In genomic region chr5:31531888-31532710, GRCh38 we compare ENCODE assay signal across 8 cellular contexts. TPM values are rescaled to one million over a fixed set of nuclear protein-coding genes. Genes with fewer than 3 reads are reported as not detected.
A peak's percentile ranks its signal among the peaks of the same experiment; 100 is the strongest.
DNase-seq lines count a peak whose midpoint lies in the region; ATAC-seq and TF ChIP-seq lines count a peak whose summit lies in the region.

Gene C5orf22, plus strand, starts transcription at chr5:31532301. Its CDS starts 92 bp downstream, at chr5:31532393.
Gene DROSHA, minus strand, starts transcription at chr5:31532093. Its CDS starts 3,034 bp downstream, at chr5:31529059.

- no peaks in the 10 kb centered on the region for H3K9me3 Mint-ChIP-seq in nephron progenitor cell
- no peaks in the 10 kb centered on the region for H3K9me3 Mint-ChIP-seq in stimulated activated naive CD8-positive, alpha-beta T cell treated with anti-CD3 and anti-CD28 coated beads, Interleukin-15, amount 100 ng/mL, for 72 hours

- peak; percentile 97 for ATAC-seq in stimulated activated naive CD8-positive, alpha-beta T cell treated with anti-CD3 and anti-CD28 coated beads, Interleukin-15, amount 100 ng/mL, for 72 hours

- H3K36me3 Mint-ChIP-seq in nephron progenitor cell (ENCODE audit: low read depth) = peaks cover 60% of the 10 kb centered on the region

- H3K27me3 ChIP-seq in H7 (ENCODE audit: control insufficient read depth, insufficient read depth, low read length) = no peaks in the 10 kb centered on the region

- peak within 1 kb of the TSS; percentile 92 for H3K9ac ChIP-seq in ES-I3 (ENCODE audit: low read depth, low read length)

- H3K27ac Mint-ChIP-seq in nephron progenitor cell = peak within 1 kb of the TSS; percentile 99
- H3K27ac Mint-ChIP-seq in stimulated activated naive CD8-positive, alpha-beta T cell treated with anti-CD3 and anti-CD28 coated beads, Interleukin-15, amount 100 ng/mL, for 72 hours = peak within 1 kb of the TSS; percentile 93 to 94

- DNase-seq in H7 = peak; percentile 96
- DNase-seq in M059J (ENCODE audit: low read depth) = peak; percentile 98
- peak; percentile 99 to 100 for DNase-seq in SHP77 (lab: John Stamatoyannopoulos, UW)
- peak; percentile 84 for DNase-seq in activated effector memory CD4-positive, alpha-beta T cell treated with Interleukin-2 at 50 U/mL for 16 hours
- DNase-seq in fibroblast of the conjunctiva (ENCODE audit: low read depth) = peak; percentile 87
- peak; percentile 96 for DNase-seq in nephron progenitor cell
- peak; percentile 87 to 90 for DNase-seq in stimulated activated naive CD8-positive, alpha-beta T cell treated with anti-CD3 and anti-CD28 coated beads, Interleukin-15, amount 100 ng/mL, for 72 hours

- H3K9me3 ChIP-seq in ES-I3 (ENCODE audit: control insufficient read depth, insufficient read depth, low read length) = no peaks in the 10 kb centered on the region

- no peak for TF ChIP-seq CTCF in nephron progenitor cell (IDR thresholded peaks at IDR 0.05)

- H3K27me3 Mint-ChIP-seq in nephron progenitor cell (ENCODE audit: low read depth, poor library complexity) = peaks cover 3% of the 10 kb centered on the region
- no peaks in the 10 kb centered on the region for H3K27me3 Mint-ChIP-seq in stimulated activated naive CD8-positive, alpha-beta T cell treated with anti-CD3 and anti-CD28 coated beads, Interleukin-15, amount 100 ng/mL, for 72 hours

- H3K4me1 Mint-ChIP-seq in nephron progenitor cell = peaks cover 43% of the 10 kb centered on the region
- H3K4me1 Mint-ChIP-seq in stimulated activated naive CD8-positive, alpha-beta T cell treated with anti-CD3 and anti-CD28 coated beads, Interleukin-15, amount 100 ng/mL, for 72 hours = peaks cover 44% of the 10 kb centered on the region

- H3K36me3 ChIP-seq in ES-I3 (ENCODE audit: insufficient read depth, low read length) (peaks cover 14% of the 10 kb centered on the region), H7 (replicated peaks; ENCODE audit: control insufficient read depth, insufficient read depth, low read length) (peaks cover 17% of the 10 kb centered on the region)

- peaks cover 11% of the 10 kb centered on the region for H3K4me1 ChIP-seq in ES-I3 (ENCODE audit: insufficient read depth, low read length)

- H3K4me3 ChIP-seq in H7 (ENCODE audit: insufficient read depth, low read depth, low read length) = peak within 1 kb of the TSS; percentile 90

- H3K4me3 Mint-ChIP-seq in nephron progenitor cell = peak within 1 kb of the TSS; percentile 99
- peak within 1 kb of the TSS; percentile 87 to 90 for H3K4me3 Mint-ChIP-seq in stimulated activated naive CD8-positive, alpha-beta T cell treated with anti-CD3 and anti-CD28 coated beads, Interleukin-15, amount 100 ng/mL, for 72 hours

RNA-seq across cellular contexts. Expression of gene C5orf22, which starts in this region (rescaled TPM):
- 28.9 and 30.4 TPM in 2 replicates for total RNA-seq in H7 (2014; rRNA removed; shearing (Covaris generic))
- 30.3 and 41.6 TPM in 2 replicates for total RNA-seq in M059J (2014; rRNA removed; shearing (Covaris generic))

RNA-seq across cellular contexts. Expression of gene DROSHA, which starts in this region (rescaled TPM):
- 36.0 and 81.8 TPM in 2 replicates for total RNA-seq in H7 (2014; rRNA removed; shearing (Covaris generic))
- 13.8 and 54.2 TPM in 2 replicates for total RNA-seq in M059J (2014; rRNA removed; shearing (Covaris generic))

Comparison
In these comparisons a context has a peak if more than half of its experiments do, and no peak if none do; other contexts are left out.
1. Peak in every context shown above with its lines: DNase-seq, ATAC-seq and H3K4me3 ChIP-seq.